12 cellular contexts compared by ENCODE assay signal in the genomic region with DNA sequence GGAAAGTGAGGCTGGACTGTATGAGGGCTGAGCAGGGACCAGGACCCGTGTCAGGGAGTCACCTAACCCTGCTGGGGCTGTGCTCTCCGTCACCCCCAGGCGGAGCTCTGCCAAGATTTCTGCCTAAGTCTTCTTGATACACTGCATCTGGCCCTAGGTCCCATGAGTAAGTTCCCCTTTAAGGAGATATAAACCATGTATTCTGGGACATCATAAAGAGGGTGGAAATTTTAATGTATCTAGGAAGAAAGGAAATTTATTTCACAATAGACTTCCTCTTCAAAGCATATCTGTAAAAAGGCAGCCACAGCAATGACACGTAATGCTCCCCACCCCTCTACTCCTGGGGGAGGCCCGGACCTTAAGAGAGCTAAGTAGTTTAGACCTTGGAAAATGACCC.
DNase-seq lines count a peak whose midpoint lies in the region; ATAC-seq, FAIRE-seq and TF ChIP-seq lines count a peak whose summit lies in the region.
"Had no signal": no experiment of that assay in that cellular context is flagged by ENCODE, and none has a peak within 500 bp of the region (broad histone marks: within the 10 kb centered on the region; RNA-seq: fewer than 3 reads in every experiment).

No MANE protein-coding gene starts in this region.

- dilution Hi-C loops in endothelial cell of umbilical vein (cut with MboI; ENCODE audit: extremely low pct_ligation_motif_present, low sequenced_read_pairs), result no loop called here

- TF ChIP-seq CTCF in GM12872 (IDR thresholded peaks at IDR 0.05; ENCODE audit: insufficient read depth, low read depth, low read length) (peak; percentile 33; the same call in 1 of the 3 replicates), endothelial cell of umbilical vein (IDR thresholded peaks at IDR 0.05; ENCODE audit: extremely low read depth in 1 of 2, insufficient read depth in 1 of 2, low read depth in 1 of 2, low read length in 2 of 2) (peak; percentile 44 to 58), mesothelial cell of epicardium (IDR thresholded peaks at IDR 0.05; ENCODE audit: unreplicated experiment) (no peak)

- ATAC-seq in HG02970 (IDR thresholded peaks at IDR 0.05; ENCODE audit: low FRiP score, unreplicated experiment), result no peak
- no peak for ATAC-seq in naive thymus-derived CD8-positive, alpha-beta T cell
- ATAC-seq: effector memory CD8-positive, alpha-beta T cell; stimulated activated naive B cell treated with anti-CD40 and anti-IgM and Interleukin-4, amounts not matched to agents 10 μg/mL and 1 μg/mL and 100 μg/mL, for 72 hours had no signal

- POLR2A ChIA-PET in endothelial cell of umbilical vein (lab: Charles Lee), result no interaction called here
- POLR2A ChIA-PET in naive thymus-derived CD8-positive, alpha-beta T cell (lab: Charles Lee), result no interaction called here

- H3K4me2 ChIP-seq in endothelial cell of umbilical vein (ENCODE audit: insufficient read depth, low read length), result no peak overlapping the region

- FAIRE-seq in endothelial cell of umbilical vein (lab: Jason Lieb, UNC), result peak; percentile 81
- FAIRE-seq: small intestine had no signal

- TF ChIP-seq POLR2A in endothelial cell of umbilical vein (IDR thresholded peaks at IDR 0.05; ENCODE audit: low read depth, low read length), result no peak

- no peaks in the 10 kb centered on the region for H3K9me1 ChIP-seq in endothelial cell of umbilical vein (replicated peaks; ENCODE audit: control insufficient read depth, extremely low read depth, insufficient read depth, low read length)

- H3K9ac ChIP-seq in endothelial cell of umbilical vein (replicated peaks; ENCODE audit: extremely low read depth, insufficient read depth, low read length), result no peak overlapping the region

- intact Hi-C loops in endothelial cell of umbilical vein (cut with micrococcal nuclease), result loop anchor here (1.0 to 10.0 kb wide), 4 partner anchors 111 to 312 kb away; a partner anchor contains a TSS

- H3K36me3 ChIP-seq in endothelial cell of umbilical vein (ENCODE audit: control insufficient read depth in 2 of 2, extremely low read depth in 1 of 2, insufficient read depth in 2 of 2, low read length in 2 of 2), result no peaks in the 10 kb centered on the region

- peaks cover 10% of the 10 kb centered on the region for H4K20me1 ChIP-seq in endothelial cell of umbilical vein (replicated peaks; ENCODE audit: control insufficient read depth, extremely low read depth, insufficient read depth, low read length)

- H3K9me3 ChIP-seq in endothelial cell of umbilical vein (replicated peaks; ENCODE audit: control insufficient read depth, insufficient read depth, low read length), result no peaks in the 10 kb centered on the region

- H3K9me3 Mint-ChIP-seq in mesothelial cell of epicardium, result no peaks in the 10 kb centered on the region
- peaks cover 0 to 8% (median 2%) of the 10 kb centered on the region in 9 donors for H3K9me3 Mint-ChIP-seq in naive thymus-derived CD8-positive, alpha-beta T cell

- peaks cover 57% of the 10 kb centered on the region for H3K4me1 Mint-ChIP-seq in mesothelial cell of epicardium
- H3K4me1 Mint-ChIP-seq in naive thymus-derived CD8-positive, alpha-beta T cell, result no peaks in the 10 kb centered on the region
- H3K4me1 Mint-ChIP-seq: stimulated activated naive B cell treated with anti-CD40 and anti-IgM and Interleukin-4, amounts not matched to agents 10 μg/mL and 1 μg/mL and 100 μg/mL, for 72 hours had no signal

- no peaks in the 10 kb centered on the region for H3K27me3 Mint-ChIP-seq in mesothelial cell of epicardium (ENCODE audit: low read depth)
- peaks cover 0 to 1% (median 0%) of the 10 kb centered on the region in 5 donors for H3K27me3 Mint-ChIP-seq in naive thymus-derived CD8-positive, alpha-beta T cell
- H3K27me3 Mint-ChIP-seq: effector memory CD8-positive, alpha-beta T cell; stimulated activated naive B cell treated with anti-CD40 and anti-IgM and Interleukin-4, amounts not matched to agents 10 μg/mL and 1 μg/mL and 100 μg/mL, for 72 hours had no signal

- H3K27ac ChIP-seq in endothelial cell of umbilical vein (ENCODE audit: insufficient read depth, low read depth, low read length), result no peak overlapping the region

- H3K79me2 ChIP-seq in endothelial cell of umbilical vein (ENCODE audit: control insufficient read depth, insufficient read depth, low read length), result no peaks in the 10 kb centered on the region

- DNase-seq in NCI-H146 (lab: John Stamatoyannopoulos, UW) (peak; percentile 38), endothelial cell of umbilical vein (ENCODE audit: low read depth, low spot score) (peak; percentile 76), mesothelial cell of epicardium (ENCODE audit: low spot score in 2 of 2, unreplicated experiment in 2 of 2) (no peak), activated gamma-delta T cell (lab: John Stamatoyannopoulos, UW) (no peak)
- DNase-seq in activated CD4-positive, CD25-positive, alpha-beta regulatory T cell (lab: John Stamatoyannopoulos, UW), result no peak
- DNase-seq in naive thymus-derived CD8-positive, alpha-beta T cell, result no peak
- DNase-seq: activated naive CD4-positive, alpha-beta T cell treated with Interleukin-2 at 50 U/mL for 16 hours; effector memory CD8-positive, alpha-beta T cell; small intestine; stimulated activated naive B cell treated with anti-CD40 and anti-IgM and Interleukin-4, amounts not matched to agents 10 μg/mL and 1 μg/mL and 100 μg/mL, for 72 hours had no signal

- no peaks in the 10 kb centered on the region for H3K27me3 ChIP-seq in endothelial cell of umbilical vein (ENCODE audit: control insufficient read depth in 2 of 2, insufficient read depth in 2 of 2, low read length in 2 of 2)

- no TSS peak for BruUV-seq in endothelial cell of umbilical vein (replicated peaks; lab: Mats Ljungman, UMichigan)

- H3K4me3 ChIP-seq in endothelial cell of umbilical vein (replicated peaks in 1 of 3; ENCODE audit: insufficient read depth in 1 of 3, low read depth in 1 of 3, low read length in 3 of 3), result no peak overlapping the region

- CTCF ChIA-PET in endothelial cell of umbilical vein (lab: Charles Lee), result interaction anchor here (0.6 to 2.1 kb wide), 22 partner anchors 8 to 577 kb away, joined by 3 to 19 read pairs (median 5); a partner anchor contains a TSS

- H3K36me3 Mint-ChIP-seq in mesothelial cell of epicardium, result no peaks in the 10 kb centered on the region
- H3K36me3 Mint-ChIP-seq in naive thymus-derived CD8-positive, alpha-beta T cell, result no peaks in the 10 kb centered on the region
- H3K36me3 Mint-ChIP-seq: stimulated activated naive B cell treated with anti-CD40 and anti-IgM and Interleukin-4, amounts not matched to agents 10 μg/mL and 1 μg/mL and 100 μg/mL, for 72 hours had no signal

- no peak overlapping the region for H3K4me3 Mint-ChIP-seq in mesothelial cell of epicardium
- H3K4me3 Mint-ChIP-seq in naive thymus-derived CD8-positive, alpha-beta T cell, result no peak overlapping the region
- H3K4me3 Mint-ChIP-seq: effector memory CD8-positive, alpha-beta T cell; stimulated activated naive B cell treated with anti-CD40 and anti-IgM and Interleukin-4, amounts not matched to agents 10 μg/mL and 1 μg/mL and 100 μg/mL, for 72 hours had no signal

- no peak overlapping the region for H2AFZ ChIP-seq in endothelial cell of umbilical vein (ENCODE audit: low read depth, low read length)

- peak overlapping the region; percentile 76 for H3K27ac Mint-ChIP-seq in mesothelial cell of epicardium
- H3K27ac Mint-ChIP-seq in naive thymus-derived CD8-positive, alpha-beta T cell, result no peak overlapping the region
- H3K27ac Mint-ChIP-seq: effector memory CD8-positive, alpha-beta T cell; stimulated activated naive B cell treated with anti-CD40 and anti-IgM and Interleukin-4, amounts not matched to agents 10 μg/mL and 1 μg/mL and 100 μg/mL, for 72 hours had no signal

- peaks cover 4% of the 10 kb centered on the region for H3K4me1 ChIP-seq in endothelial cell of umbilical vein (ENCODE audit: control insufficient read depth, extremely low read depth, insufficient read depth, low read length)

TF ChIP-seq in endothelial cell of umbilical vein, 7 proteins besides CTCF, POLR2A, EP300 and RAD21:
- no peak for TF ChIP-seq JUN (IDR thresholded peaks at IDR 0.05; ENCODE audit: borderline replicate concordance, insufficient read depth, insufficient read length, low read depth)

Comparison
In these comparisons a context has a peak if more than half of its experiments do, and no peak if none do; other contexts are left out.
1. DNase-seq: peak in NCI-H146 (single experiment) and endothelial cell of umbilical vein (single experiment); none in mesothelial cell of epicardium (0 of 2), activated gamma-delta T cell (single experiment), activated CD4-positive, CD25-positive, alpha-beta regulatory T cell (0 of 4) and naive thymus-derived CD8-positive, alpha-beta T cell (0 of 10).